ENCODE assay signal across 8 cellular contexts in genomic region chr6:85640806-85641205, GRCh38. TPM values are rescaled to one million over a fixed set of nuclear protein-coding genes. Genes with fewer than 3 reads are reported as not detected.
DNase-seq lines count a peak whose midpoint lies in the region; TF ChIP-seq lines count a peak whose summit lies in the region.

No MANE protein-coding gene starts in this region.

- POLR2A ChIA-PET in A673 (lab: Charles Lee; ENCODE audit: low non-redundant PET), result interaction anchor here (1.0 kb wide), 1 partner anchor 38 kb away, joined by 4 read pairs; no protein-coding TSS in a partner anchor

- H3K36me3 Mint-ChIP-seq in HFFc6 (ENCODE audit: low read depth), result peaks cover 59% of the 10 kb centered on the region
- peaks cover 33% of the 10 kb centered on the region for H3K36me3 Mint-ChIP-seq in mesothelial cell of epicardium

- TF ChIP-seq CTCF in A673 (conservative IDR thresholded peaks at IDR 0.05; ENCODE audit: low read depth, low read length), result no peak
- no peak for TF ChIP-seq CTCF in HFFc6 (IDR thresholded peaks at IDR 0.05)
- no peak for TF ChIP-seq CTCF in brain microvascular endothelial cell (IDR thresholded peaks at IDR 0.05; ENCODE audit: low read depth, low read length, missing control alignments)
- no peak for TF ChIP-seq CTCF in mesothelial cell of epicardium (IDR thresholded peaks at IDR 0.05; ENCODE audit: unreplicated experiment)

- intact Hi-C loops in A673 (cut with micrococcal nuclease; ENCODE audit: unreplicated experiment), result no loop called here

- H3K4me1 ChIP-seq in A673 (ENCODE audit: insufficient read depth, low read length, poor library complexity, severe bottlenecking), result peaks cover 31% of the 10 kb centered on the region

- H3K36me3 ChIP-seq in A673 (ENCODE audit: insufficient read depth, low read length, poor library complexity, severe bottlenecking) (peaks cover 50% of the 10 kb centered on the region), brain microvascular endothelial cell (replicated peaks) (peaks cover 39% of the 10 kb centered on the region)

- H3K27ac ChIP-seq in A673 (ENCODE audit: low read depth, low read length, poor library complexity, severe bottlenecking) (no peak overlapping the region), brain microvascular endothelial cell (no peak overlapping the region)

- H3K4me3 Mint-ChIP-seq in HFFc6 (peak overlapping the region; percentile 92), mesothelial cell of epicardium (peak overlapping the region; percentile 83)

- no TSS peak for BruUV-seq in A673 (replicated peaks; lab: Mats Ljungman, UMichigan)

- no peaks in the 10 kb centered on the region for H3K27me3 ChIP-seq in A673 (replicated peaks; ENCODE audit: insufficient read depth, low read depth, low read length, poor library complexity)
- no peaks in the 10 kb centered on the region for H3K27me3 ChIP-seq in brain microvascular endothelial cell (replicated peaks)

- in situ Hi-C loops in brain microvascular endothelial cell (cut with HindIII; ENCODE audit: low pct_ligation_motif_present, low sequenced_read_pairs), result no loop called here

- H3K4me1 Mint-ChIP-seq in HFFc6 (ENCODE audit: low read depth) (peaks cover 62% of the 10 kb centered on the region), mesothelial cell of epicardium (peaks cover 54% of the 10 kb centered on the region)

- DNase-seq in A673 (ENCODE audit: low spot score) (no peak), HFFc6 (no peak), brain microvascular endothelial cell (no peak), mesothelial cell of epicardium (ENCODE audit: low spot score in 2 of 2, unreplicated experiment in 2 of 2) (no peak), islet precursor cell (no peak), HCEC 1CT (no peak), nucleus accumbens (lab: John Stamatoyannopoulos, UW) (no peak), OCI-M1 (lab: John Stamatoyannopoulos, UW) (no peak)

- H3K27me3 Mint-ChIP-seq in HFFc6 (ENCODE audit: insufficient read depth), result peaks cover 8% of the 10 kb centered on the region
- H3K27me3 Mint-ChIP-seq in mesothelial cell of epicardium (ENCODE audit: low read depth), result no peaks in the 10 kb centered on the region

- H3K9me3 Mint-ChIP-seq in HFFc6, result no peaks in the 10 kb centered on the region
- H3K9me3 Mint-ChIP-seq in mesothelial cell of epicardium, result no peaks in the 10 kb centered on the region

- peak overlapping the region; percentile 48 for H3K27ac Mint-ChIP-seq in HFFc6
- peak overlapping the region; percentile 50 for H3K27ac Mint-ChIP-seq in mesothelial cell of epicardium

- H3K9me3 ChIP-seq in A673 (ENCODE audit: low read depth, low read length, poor library complexity, severe bottlenecking), result no peaks in the 10 kb centered on the region

- CTCF ChIA-PET in A673 (lab: Charles Lee), result no interaction called here

- H3K4me3 ChIP-seq in A673 (ENCODE audit: low read depth, low read length, poor library complexity, severe bottlenecking) (peak overlapping the region; percentile 98), brain microvascular endothelial cell (ENCODE audit: low read depth, low read length) (peak overlapping the region; percentile 100)

RNA-seq across cellular contexts. Expression of gene SYNCRIP, which starts 1.9 kb away (rescaled TPM):
- total RNA-seq in A673 (2021) (191 and 221 TPM in 2 replicates), mesothelial cell of epicardium (127 to 129 TPM (median 129 TPM) in 3 replicates)
- total RNA-seq in HFFc6 (2021; fragmentation: NEBNext Ultra II Directional; extraction: Animal tissue kit (Norgen Biotek cat#: 25700)), result 100 to 1,000 TPM; 122 to 139 (median 133) TPM

RNA-seq across cellular contexts. Expression of gene SNX14, which starts 47.1 kb away (rescaled TPM):
- total RNA-seq in A673 (2021) (30.4 and 36.3 TPM in 2 replicates), mesothelial cell of epicardium (72.6 to 75.5 TPM (median 73.3 TPM) in 3 replicates)
- total RNA-seq in HFFc6 (2021; fragmentation: NEBNext Ultra II Directional; extraction: Animal tissue kit (Norgen Biotek cat#: 25700)), result 10 to 100 TPM; 60.9 to 69.3 (median 65.3) TPM
